1 cellular context compared by ENCODE assay signal in the genomic region with DNA sequence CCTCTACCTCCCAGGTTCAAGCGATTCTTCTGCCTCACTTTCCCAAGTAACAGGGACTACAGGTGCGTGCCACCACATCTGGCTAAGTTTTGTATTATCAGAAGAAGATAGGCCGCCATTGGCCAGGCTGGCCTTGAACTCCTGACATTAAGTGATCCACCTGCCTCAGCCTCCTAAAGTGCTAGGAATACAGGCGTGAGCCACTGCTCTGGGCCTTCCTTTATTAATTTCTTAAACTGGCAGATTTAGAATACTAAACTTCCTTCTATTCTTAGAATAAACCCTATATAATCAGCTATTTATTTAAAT.
TF ChIP-seq lines count a peak whose summit lies in the region.

No MANE protein-coding gene starts in this region.

TF ChIP-seq in HCT116, 20 proteins besides CTCF, POLR2A, EP300 and RAD21 (continued from another document):
- no peak for TF ChIP-seq ELF1 (IDR thresholded peaks at IDR 0.05; ENCODE audit: borderline replicate concordance, low read depth)
- TF ChIP-seq FOSL1 (IDR thresholded peaks at IDR 0.05; ENCODE audit: low read depth) = no peak
- no peak for TF ChIP-seq CEBPB (IDR thresholded peaks at IDR 0.05; ENCODE audit: low read depth)
- TF ChIP-seq, protein P1, sequence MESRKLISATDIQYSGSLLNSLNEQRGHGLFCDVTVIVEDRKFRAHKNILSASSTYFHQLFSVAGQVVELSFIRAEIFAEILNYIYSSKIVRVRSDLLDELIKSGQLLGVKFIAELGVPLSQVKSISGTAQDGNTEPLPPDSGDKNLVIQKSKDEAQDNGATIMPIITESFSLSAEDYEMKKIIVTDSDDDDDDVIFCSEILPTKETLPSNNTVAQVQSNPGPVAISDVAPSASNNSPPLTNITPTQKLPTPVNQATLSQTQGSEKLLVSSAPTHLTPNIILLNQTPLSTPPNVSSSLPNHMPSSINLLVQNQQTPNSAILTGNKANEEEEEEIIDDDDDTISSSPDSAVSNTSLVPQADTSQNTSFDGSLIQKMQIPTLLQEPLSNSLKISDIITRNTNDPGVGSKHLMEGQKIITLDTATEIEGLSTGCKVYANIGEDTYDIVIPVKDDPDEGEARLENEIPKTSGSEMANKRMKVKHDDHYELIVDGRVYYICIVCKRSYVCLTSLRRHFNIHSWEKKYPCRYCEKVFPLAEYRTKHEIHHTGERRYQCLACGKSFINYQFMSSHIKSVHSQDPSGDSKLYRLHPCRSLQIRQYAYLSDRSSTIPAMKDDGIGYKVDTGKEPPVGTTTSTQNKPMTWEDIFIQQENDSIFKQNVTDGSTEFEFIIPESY (IDR thresholded peaks at IDR 0.05; ENCODE audit: extremely low read depth, insufficient replicate concordance, low read length) = no peak
- TF ChIP-seq SIN3A (IDR thresholded peaks at IDR 0.05; ENCODE audit: low read depth) = no peak
- TF ChIP-seq SRF (IDR thresholded peaks at IDR 0.05; ENCODE audit: low read depth) = no peak
- TF ChIP-seq EGR1 (IDR thresholded peaks at IDR 0.05; ENCODE audit: low read depth) = no peak
- no peak for TF ChIP-seq SP1 (IDR thresholded peaks at IDR 0.05; ENCODE audit: low read depth)
